28 cellular contexts compared by ENCODE assay signal in the genomic region with DNA sequence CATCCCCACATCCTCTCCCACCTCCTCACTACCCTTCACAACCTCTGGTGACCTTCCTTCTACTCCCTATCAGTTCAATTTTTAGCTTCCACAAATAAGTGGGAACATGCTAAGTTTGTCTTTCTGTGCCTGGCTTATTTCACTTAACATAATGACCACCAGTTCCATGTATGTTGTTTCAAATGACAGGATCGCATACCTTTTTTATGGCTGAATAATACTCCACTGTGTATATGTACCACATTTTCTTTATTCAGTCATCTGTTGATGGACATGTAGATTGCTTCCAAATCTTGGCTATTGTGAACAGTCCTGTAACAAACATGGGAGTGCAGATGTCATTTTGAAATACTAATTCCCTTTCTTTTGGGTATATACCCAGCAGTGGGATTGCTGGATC.
"Had no signal": no experiment of that assay in that cellular context is flagged by ENCODE, and none has a peak within 500 bp of the region (broad histone marks: within the 10 kb centered on the region; RNA-seq: fewer than 3 reads in every experiment).

No MANE protein-coding gene starts in this region.

- ATAC-seq: activated CD8-positive, alpha-beta T cell treated with anti-CD3 and anti-CD28 coated beads for 36 hours; activated naive CD8-positive, alpha-beta T cell treated with anti-CD3 and anti-CD28 coated beads, Interleukin-2, amount 50 U/mL, for 24 hours; activated T-cell treated with anti-CD3 and anti-CD28 coated beads, Interleukin-2, amount 50 U/mL, for 4 hours; activated T-cell treated with anti-CD3 and anti-CD28 coated beads, Interleukin-2, amount 50 U/mL, for 72 hours; activated T-helper 17 cell treated with anti-CD3 and anti-CD28 coated beads, Interleukin-2, amount 50 U/mL, for 72 hours had no signal

- H3K4me3 ChIP-seq: ascending aorta had no signal

- H3K27me3 ChIP-seq: ascending aorta had no signal

- H3K27ac ChIP-seq: ascending aorta, VCaP had no signal

- DNase-seq: activated B cell treated with CpG ODN at 0.5 μM for 24 hours; activated CD4-positive, alpha-beta memory T cell treated with anti-CD3 and anti-CD28 coated beads for 36 hours; activated CD4-positive, alpha-beta T cell treated with anti-CD3 and anti-CD28 coated beads for 4 hours; activated CD4-positive, alpha-beta T cell treated with anti-CD3 and anti-CD28 coated beads, Interleukin-2, amount 10 ng/mL, durations not matched to agents 24 days and 14 days; activated CD4-positive, alpha-beta T cell treated with anti-CD3 and anti-CD28 coated beads, Interleukin-2, amount 50 U/mL, for 1 hour; activated CD4-positive, alpha-beta T cell treated with anti-CD3 and anti-CD28 coated beads, Interleukin-2, amount 50 U/mL, for 4 hours; activated CD4-positive, CD25-positive, alpha-beta regulatory T cell treated with anti-CD3 and anti-CD28 coated beads, Interleukin-2, amount 50 U/mL, for 72 hours; activated CD8-positive, alpha-beta memory T cell treated with anti-CD3 and anti-CD28 coated beads, Interleukin-2, amount 50 U/mL, for 4 hours; activated CD8-positive, alpha-beta T cell treated with anti-CD3 and anti-CD28 coated beads for 36 hours; activated gamma-delta T cell; activated naive CD4-positive, alpha-beta T cell treated with anti-CD3 and anti-CD28 coated beads, Interleukin-2, amount 10 ng/mL, durations not matched to agents 7 days and 5 days; activated naive CD4-positive, alpha-beta T cell treated with Interleukin-2 at 50 U/mL for 16 hours; activated naive CD8-positive, alpha-beta T cell treated with anti-CD3 and anti-CD28 coated beads, Interleukin-2, amount 10 ng/mL, durations not matched to agents 7 days and 5 days; activated naive CD8-positive, alpha-beta T cell treated with anti-CD3 and anti-CD28 coated beads, Interleukin-2, amount 50 U/mL, for 24 hours; activated T-cell treated with anti-CD3 and anti-CD28 coated beads for 4 hours; activated T-cell treated with anti-CD3 and anti-CD28 coated beads, Interleukin-2, amount 50 U/mL, for 1 hour; activated T-cell treated with anti-CD3 and anti-CD28 coated beads, Interleukin-2, amount 50 U/mL, for 4 hours; activated T-cell treated with anti-CD3 and anti-CD28 coated beads, Interleukin-2, amount 50 U/mL, for 72 hours; amygdala; anterior cingulate cortex; central memory CD4-positive, alpha-beta T cell; T-helper 2 cell; T-helper 9 cell had no signal

- FAIRE-seq: colon, TTC549 had no signal
